ENCODE assay signal across 1 cellular context in genomic region chr14:51479584-51480305, GRCh38.
TF ChIP-seq lines count a peak whose summit lies in the region.

No MANE protein-coding gene starts in this region.

TF ChIP-seq in SK-N-SH, 30 proteins besides CTCF, POLR2A, EP300 and RAD21 (continued from another document):
- TF ChIP-seq ZBTB33 (IDR thresholded peaks at IDR 0.05; ENCODE audit: borderline replicate concordance, low read depth) (no peak), MXI1 (IDR thresholded peaks at IDR 0.05; ENCODE audit: low read depth, low read length) (no peak), MEF2A (IDR thresholded peaks at IDR 0.05; ENCODE audit: borderline replicate concordance, low read depth) (no peak), TCF12 (IDR thresholded peaks at IDR 0.05) (no peak), YY1 (IDR thresholded peaks at IDR 0.05; ENCODE audit: low read depth) (no peak), FOXM1 (IDR thresholded peaks at IDR 0.05; ENCODE audit: low read depth) (no peak), RFX5 (IDR thresholded peaks at IDR 0.05; ENCODE audit: low read length) (no peak), FOXJ3 (CRISPR knock-in tag; IDR thresholded peaks at IDR 0.05) (no peak), SMC3 (IDR thresholded peaks at IDR 0.05; ENCODE audit: low read depth, low read length) (no peak), CHD2 (IDR thresholded peaks at IDR 0.05; ENCODE audit: low read length, partially characterized antibody) (no peak), NRF1 (IDR thresholded peaks at IDR 0.05; ENCODE audit: low read depth, low read length) (no peak), SIN3A (IDR thresholded peaks at IDR 0.05; ENCODE audit: borderline replicate concordance, low read depth, low read length) (no peak), USF2 (IDR thresholded peaks at IDR 0.05; ENCODE audit: borderline replicate concordance, low read depth, low read length) (no peak), GATA2 (CRISPR knock-in tag; IDR thresholded peaks at IDR 0.05) (no peak), POLR2AphosphoS5 (IDR thresholded peaks at IDR 0.05; ENCODE audit: low read depth, low read length) (no peak)
